In genomic region chr4:88163286-88163685, GRCh38 we compare ENCODE assay signal across 20 cellular contexts. TPM values are rescaled to one million over a fixed set of nuclear protein-coding genes. Genes with fewer than 3 reads are reported as not detected.
DNase-seq lines count a peak whose midpoint lies in the region; ATAC-seq and TF ChIP-seq lines count a peak whose summit lies in the region.
"Had no signal": no experiment of that assay in that cellular context is flagged by ENCODE, and none has a peak within 500 bp of the region (broad histone marks: within the 10 kb centered on the region; RNA-seq: fewer than 3 reads in every experiment).

No MANE protein-coding gene starts in this region.

- H2BK20ac ChIP-seq in IMR-90 (ENCODE audit: low read depth, low read length) = no peak overlapping the region

- no peak overlapping the region for H3K27ac ChIP-seq in IMR-90 (ENCODE audit: insufficient read depth, low read length)
- H3K27ac ChIP-seq in endodermal cell (ENCODE audit: low read depth, low read length) = peak overlapping the region; percentile 3
- peak overlapping the region; percentile 22 for H3K27ac ChIP-seq in neural progenitor cell
- H3K27ac ChIP-seq: HL-60, KMS-11, RWPE1 had no signal

- 95% methylated on average over 4 of the region's 5 CpGs; no CpG with 5 or more reads in 1 of the 2 experiments for WGBS in IMR-90 (ENCODE audit: extremely low coverage in 2 of 2, insufficient read length in 1 of 2), 2 experiments
- 84 to 87% methylated on average over 5 of the region's 5 CpGs for WGBS in endodermal cell (ENCODE audit: insufficient coverage in 1 of 2, insufficient read length in 1 of 2), 2 experiments

- no peak overlapping the region for H3K4ac ChIP-seq in IMR-90 (ENCODE audit: low read depth, low read length)

- no peaks in the 10 kb centered on the region for H3K9me3 ChIP-seq in IMR-90 (ENCODE audit: control insufficient read depth, insufficient read depth, low read length)
- no peaks in the 10 kb centered on the region for H3K9me3 ChIP-seq in endodermal cell (ENCODE audit: control insufficient read depth, low read length)
- H3K9me3 ChIP-seq in neural progenitor cell (ENCODE audit: low read depth) = no peaks in the 10 kb centered on the region

- in situ Hi-C loops in IMR-90 (cut with MboI; ENCODE audit: low sequenced_read_pairs) = no loop called here
- in situ Hi-C loops in KBM-7 (cut with MboI; ENCODE audit: low pct_unique_long_range_greater_than_20kb, low sequenced_read_pairs) = no loop called here

- dilution Hi-C loops in IMR-90 (cut with HindIII; ENCODE audit: low sequenced_read_pairs, unreplicated experiment) = no loop called here

- H3K79me2 ChIP-seq in neural progenitor cell (ENCODE audit: low read depth) = no peaks in the 10 kb centered on the region

- no peak overlapping the region for H3K56ac ChIP-seq in IMR-90 (ENCODE audit: extremely low read depth, insufficient read depth, low read length)

- POLR2A ChIA-PET in IMR-90 (lab: Charles Lee; ENCODE audit: unreplicated experiment) = no interaction called here

- peaks cover 43% of the 10 kb centered on the region for H3F3A ChIP-seq in neural progenitor cell (ENCODE audit: low read depth)

- H3K79me1 ChIP-seq in IMR-90 (ENCODE audit: low read depth in 1 of 2, low read length in 2 of 2) = no peaks in the 10 kb centered on the region

- H4K8ac ChIP-seq in IMR-90 (ENCODE audit: low read depth in 2 of 2, low read length in 2 of 2) = no peak overlapping the region

- no peaks in the 10 kb centered on the region for H3K4me1 ChIP-seq in IMR-90 (ENCODE audit: control insufficient read depth, insufficient read depth, low read length)
- no peaks in the 10 kb centered on the region for H3K4me1 ChIP-seq in endodermal cell (ENCODE audit: control insufficient read depth, insufficient read depth, low read length)
- H3K4me1 ChIP-seq in neural progenitor cell = peaks cover 20% of the 10 kb centered on the region

- TF ChIP-seq CTCF in IMR-90 (conservative IDR thresholded peaks at IDR 0.05; ENCODE audit: low read depth, low read length) (no peak), endodermal cell (conservative IDR thresholded peaks at IDR 0.05) (no peak), neural progenitor cell (IDR thresholded peaks at IDR 0.05) (no peak)

- H4K5ac ChIP-seq in IMR-90 (ENCODE audit: low read depth, low read length) = no peak overlapping the region

- H3K9ac ChIP-seq in IMR-90 (ENCODE audit: low read depth, low read length) (no peak overlapping the region), endodermal cell (ENCODE audit: extremely low read depth, low read length, poor library complexity, severe bottlenecking) (no peak overlapping the region), neural progenitor cell (no peak overlapping the region)
- H3K9ac ChIP-seq: KMS-11 had no signal

- no peaks in the 10 kb centered on the region for H3K9me1 ChIP-seq in IMR-90 (ENCODE audit: insufficient read depth, low read length)

- no peak overlapping the region for H2AK5ac ChIP-seq in IMR-90 (ENCODE audit: low read depth, low read length)

- no peaks in the 10 kb centered on the region for H3K36me3 ChIP-seq in IMR-90 (ENCODE audit: control insufficient read depth, insufficient read depth, low read length)
- H3K36me3 ChIP-seq in endodermal cell (ENCODE audit: control insufficient read depth, insufficient read depth, low read length) = no peaks in the 10 kb centered on the region
- peaks cover 3% of the 10 kb centered on the region for H3K36me3 ChIP-seq in neural progenitor cell

- intact Hi-C loops in IMR-90 (cut with micrococcal nuclease) = no loop called here

- CTCF ChIA-PET in IMR-90 (lab: Yijun Ruan, JAX) = no interaction called here

- no peak overlapping the region for H2BK15ac ChIP-seq in IMR-90 (ENCODE audit: low read depth, low read length)

- no peak overlapping the region for H3K27ac Mint-ChIP-seq in endodermal cell
- peak overlapping the region; percentile 20 for H3K27ac Mint-ChIP-seq in neural progenitor cell

- H2AK9ac ChIP-seq in IMR-90 (replicated peaks; ENCODE audit: low read depth, low read length, poor library complexity) = no peak overlapping the region

- H3K4me3 Mint-ChIP-seq in endodermal cell (no peak overlapping the region), neural progenitor cell (peak overlapping the region; percentile 6)
- H3K4me3 Mint-ChIP-seq: H9 had no signal

- no peak for ATAC-seq in IMR-90 (ENCODE audit: low read depth)
- no peak for ATAC-seq in GM18517 (IDR thresholded peaks at IDR 0.05; ENCODE audit: unreplicated experiment)
- ATAC-seq in left lobe of liver = no peak
- ATAC-seq: SK-N-SH treated with all-trans-retinoic acid at 6 μM for 48 hours had no signal

- H3K14ac ChIP-seq in IMR-90 (replicated peaks; ENCODE audit: low read depth, low read length) = no peak overlapping the region

- H3K27me3 ChIP-seq in IMR-90 (ENCODE audit: control insufficient read depth, insufficient read depth, low read length) (no peaks in the 10 kb centered on the region), endodermal cell (ENCODE audit: control insufficient read depth, insufficient read depth, low read length, poor library complexity, severe bottlenecking) (peaks cover 13% of the 10 kb centered on the region), neural progenitor cell (peaks cover 22% of the 10 kb centered on the region)

- BruUV-seq in IMR-90 (replicated peaks; lab: Mats Ljungman, UMichigan) = no TSS peak

- no peak overlapping the region for H4K91ac ChIP-seq in IMR-90 (ENCODE audit: insufficient read depth, low read depth, low read length)

- H3K4me2 ChIP-seq in IMR-90 (ENCODE audit: low read depth, low read length) (no peak overlapping the region), neural progenitor cell (peak overlapping the region; percentile 63)
- H3K4me2 ChIP-seq: KMS-11 had no signal

- no peak overlapping the region for H3K4me3 ChIP-seq in IMR-90 (ENCODE audit: insufficient read depth, low read depth, low read length)
- no peak overlapping the region for H3K4me3 ChIP-seq in endodermal cell (ENCODE audit: low read length)
- no peak overlapping the region for H3K4me3 ChIP-seq in neural progenitor cell

- H2AFZ ChIP-seq in IMR-90 (replicated peaks; ENCODE audit: low read length, poor library complexity) = peak overlapping the region; percentile 23
- no peak overlapping the region for H2AFZ ChIP-seq in neural progenitor cell (replicated peaks)

- H3K9me3 Mint-ChIP-seq in endodermal cell = peaks cover 13% of the 10 kb centered on the region
- H3K9me3 Mint-ChIP-seq in neural progenitor cell = peaks cover 15% of the 10 kb centered on the region

- no peak overlapping the region for H3K18ac ChIP-seq in IMR-90 (ENCODE audit: low read depth, low read length)

- DNase-seq in IMR-90 = no peak
- DNase-seq in endodermal cell = no peak
- peak; percentile 20 for DNase-seq in neural progenitor cell (ENCODE audit: low spot score)
- DNase-seq in NCI-H187 treated with DMSO at 0.1 percent for 48 hours (lab: John Stamatoyannopoulos, UW) = no peak
- no peak for DNase-seq in left lobe of liver (ENCODE audit: low spot score)
- DNase-seq in KBM-7 = no peak
- DNase-seq: CD4-positive, CD25-positive, alpha-beta regulatory T cell; DMS79; H9; NCI-H1092 treated with DMSO at 0.1 percent for 48 hours; NCI-H146; NCI-H2029 treated with DMSO at 0.1 percent for 48 hours; NCI-H2171; NCI-H524 treated with DMSO at 0.1 percent for 48 hours; SIG-M5 had no signal

- no peaks in the 10 kb centered on the region for H4K20me1 ChIP-seq in IMR-90 (ENCODE audit: insufficient read depth, low read length)
- H4K20me1 ChIP-seq in neural progenitor cell (ENCODE audit: low read depth) = no peaks in the 10 kb centered on the region

- H3K4me1 Mint-ChIP-seq in endodermal cell (no peaks in the 10 kb centered on the region), neural progenitor cell (peaks cover 22% of the 10 kb centered on the region)

- H3K36me3 Mint-ChIP-seq in endodermal cell (ENCODE audit: low read depth) (peaks cover 2% of the 10 kb centered on the region), neural progenitor cell (peaks cover 2% of the 10 kb centered on the region)
- H3K36me3 Mint-ChIP-seq: CD4-positive, CD25-positive, alpha-beta regulatory T cell had no signal

- no peak overlapping the region for H2BK120ac ChIP-seq in IMR-90 (ENCODE audit: low read depth, low read length)

- no peak for TF ChIP-seq RAD21 in IMR-90 (IDR thresholded peaks at IDR 0.05; ENCODE audit: low read length)

- no peak overlapping the region for H3K23ac ChIP-seq in IMR-90 (ENCODE audit: low read depth, low read length)

- H3K27me3 Mint-ChIP-seq in endodermal cell (ENCODE audit: insufficient read depth) (peaks cover 7% of the 10 kb centered on the region), neural progenitor cell (ENCODE audit: insufficient read depth, low read depth) (peaks cover 12% of the 10 kb centered on the region)

- TF ChIP-seq POLR2A in IMR-90 (IDR thresholded peaks at IDR 0.05; ENCODE audit: low read depth, low read length) = no peak

- no peak overlapping the region for H2BK5ac ChIP-seq in IMR-90 (ENCODE audit: low read depth, low read length, poor library complexity, severe bottlenecking)

TF ChIP-seq in IMR-90, 13 proteins besides CTCF, POLR2A, EP300 and RAD21 (continues in another document):
- no peak for TF ChIP-seq NFE2L2 (IDR thresholded peaks at IDR 0.05; ENCODE audit: low read depth, low read length)
- TF ChIP-seq BHLHE40 (IDR thresholded peaks at IDR 0.05; ENCODE audit: low read depth, low read length) = no peak
- TF ChIP-seq MXI1 (IDR thresholded peaks at IDR 0.05; ENCODE audit: borderline replicate concordance, low read depth, low read length) = no peak
- TF ChIP-seq FOS (IDR thresholded peaks at IDR 0.05; ENCODE audit: low read depth, low read length) = no peak
- TF ChIP-seq SMC3 (IDR thresholded peaks at IDR 0.05; ENCODE audit: low read depth, low read length) = no peak
- TF ChIP-seq RFX5 (IDR thresholded peaks at IDR 0.05; ENCODE audit: low read depth, low read length) = no peak
- no peak for TF ChIP-seq MAZ (IDR thresholded peaks at IDR 0.05; ENCODE audit: borderline replicate concordance, low read depth, low read length)
- no peak for TF ChIP-seq CHD1 (IDR thresholded peaks at IDR 0.05; ENCODE audit: low read depth, low read length)
- TF ChIP-seq MAFK (IDR thresholded peaks at IDR 0.05; ENCODE audit: low read depth, low read length) = no peak
- TF ChIP-seq CEBPB (IDR thresholded peaks at IDR 0.05; ENCODE audit: low read depth, low read length) = no peak

RNA-seq across cellular contexts. Expression of gene ABCG2, which starts 4.8 kb away (rescaled TPM):
- total RNA-seq in IMR-90 (2012; rRNA removed) (1.1 and 1.4 TPM in 2 replicates), endodermal cell (1 to 10 TPM in 1 of 2 donors, under 1 TPM in 1; 0.31 to 4.0 TPM), neural progenitor cell (ENCODE audit: low replicate concordance) (0.62 and 2.4 TPM in 2 replicates), left lobe of liver (7.2 TPM)
- 0.27 and 0.50 TPM in 2 replicates for polyA plus RNA-seq in IMR-90 (2012; rRNA removed)
- 0.14 and 0.22 TPM in 2 replicates for polyA plus RNA-seq in IMR-90 (2012; cell fraction: cytosol; rRNA removed)
- 0.15 and 0.34 TPM in 2 replicates for polyA plus RNA-seq in IMR-90 (2012; cell fraction: nucleus; rRNA removed; ENCODE audit: low replicate concordance)
- polyA plus RNA-seq in endodermal cell (2013, experiment 1 of 2) = 0.36 TPM
- polyA plus RNA-seq in endodermal cell (2013, experiment 2 of 2) = 1.2 TPM
